ENCODE assay signal across 21 cellular contexts in the genomic region with DNA sequence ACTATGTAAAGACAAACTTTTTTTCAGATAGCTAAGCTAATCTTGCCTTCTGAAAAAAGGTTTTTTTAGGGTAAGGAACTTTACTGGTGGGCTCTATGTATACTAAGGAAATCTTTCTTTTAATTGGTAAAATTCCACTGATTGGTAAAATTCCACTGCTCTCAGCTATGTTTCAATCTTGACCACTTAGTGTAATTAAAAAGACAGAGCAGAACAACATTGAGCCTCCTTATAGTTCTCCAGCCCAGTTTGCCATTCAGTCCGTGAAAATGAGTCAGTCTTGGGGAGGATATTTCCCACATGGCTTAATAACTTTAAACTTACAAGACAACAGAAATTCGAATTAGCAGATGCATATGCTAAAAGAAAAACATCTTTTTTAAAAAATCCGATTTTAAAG.
"Had no signal": no experiment of that assay in that cellular context is flagged by ENCODE, and none has a peak within 500 bp of the region (broad histone marks: within the 10 kb centered on the region; RNA-seq: fewer than 3 reads in every experiment).

No MANE protein-coding gene starts in this region.

- H3K27me3 ChIP-seq: SJSA1 had no signal

- H3K36me3 ChIP-seq: SJSA1 had no signal

- H3K4me3 ChIP-seq: SJSA1, SK-N-MC had no signal

- H3K27ac ChIP-seq: SJSA1, SK-N-MC had no signal

- H3K4me1 ChIP-seq: SJSA1 had no signal

- DNase-seq: KBM-7, MV-4-11, NCI-H1048, NCI-H1105, NCI-H1417, NCI-H1436 treated with DMSO at 0.1 percent for 48 hours, NCI-H1694, NCI-H187 treated with DMSO at 0.1 percent for 48 hours, NCI-H2029 treated with DMSO at 0.1 percent for 48 hours, NCI-H2171 treated with DMSO at 0.1 percent for 48 hours, NCI-H2227 treated with DMSO at 0.1 percent for 48 hours, NCI-H446, NCI-H510A, NCI-H524 treated with DMSO at 0.1 percent for 48 hours, NCI-H69, NCI-H774, Right ventricle myocardium superior, RPMI8226, SIG-M5 had no signal

- H3K9me3 ChIP-seq: SJSA1 had no signal
